In the genomic region with DNA sequence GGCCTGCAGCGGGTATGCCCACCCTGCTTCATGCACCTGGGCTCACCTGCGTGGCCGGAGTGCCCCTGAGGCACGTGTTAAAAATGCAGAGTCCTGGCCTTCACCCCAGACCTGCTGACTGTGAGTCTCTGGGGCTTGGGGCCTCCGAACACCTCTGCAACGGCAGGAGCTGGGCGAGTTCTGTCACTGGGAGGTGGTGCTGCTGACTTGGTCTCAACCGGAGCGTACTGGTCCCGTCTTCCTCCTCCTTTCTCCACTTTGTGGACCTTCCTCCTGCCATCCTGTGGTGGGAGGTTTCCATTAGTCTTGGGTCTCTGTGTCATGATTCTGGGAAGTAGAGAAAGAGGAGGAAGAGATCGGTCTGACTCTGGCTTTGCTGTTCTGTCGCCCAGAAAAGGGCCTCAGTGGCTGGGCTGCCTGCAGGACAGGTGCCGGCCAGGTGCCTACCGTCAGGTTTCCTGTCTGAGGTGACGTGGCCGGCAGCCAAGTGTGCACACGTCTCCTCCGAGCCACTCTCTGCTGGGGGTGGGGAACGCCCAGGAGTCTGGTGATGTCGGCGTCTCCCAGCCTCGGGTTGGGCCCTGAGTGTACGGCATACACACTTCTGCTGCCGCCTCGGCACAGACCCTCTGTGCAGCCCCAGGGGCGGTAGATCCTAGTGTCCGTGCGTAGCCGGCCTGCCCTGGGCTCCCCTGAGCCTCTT, we compare ENCODE assay signal across 1 cellular context.
TF ChIP-seq lines count a peak whose summit lies in the region.

No MANE protein-coding gene starts in this region.

TF ChIP-seq in IMR-90, 13 proteins besides CTCF, POLR2A, EP300 and RAD21:
- TF ChIP-seq, protein P1, sequence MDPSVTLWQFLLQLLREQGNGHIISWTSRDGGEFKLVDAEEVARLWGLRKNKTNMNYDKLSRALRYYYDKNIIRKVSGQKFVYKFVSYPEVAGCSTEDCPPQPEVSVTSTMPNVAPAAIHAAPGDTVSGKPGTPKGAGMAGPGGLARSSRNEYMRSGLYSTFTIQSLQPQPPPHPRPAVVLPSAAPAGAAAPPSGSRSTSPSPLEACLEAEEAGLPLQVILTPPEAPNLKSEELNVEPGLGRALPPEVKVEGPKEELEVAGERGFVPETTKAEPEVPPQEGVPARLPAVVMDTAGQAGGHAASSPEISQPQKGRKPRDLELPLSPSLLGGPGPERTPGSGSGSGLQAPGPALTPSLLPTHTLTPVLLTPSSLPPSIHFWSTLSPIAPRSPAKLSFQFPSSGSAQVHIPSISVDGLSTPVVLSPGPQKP (IDR thresholded peaks at IDR 0.05; ENCODE audit: borderline replicate concordance, low read depth, low read length): no peak
- TF ChIP-seq RCOR1 (IDR thresholded peaks at IDR 0.05; ENCODE audit: insufficient replicate concordance, low read length): no peak
- no peak for TF ChIP-seq RFX5 (IDR thresholded peaks at IDR 0.05; ENCODE audit: low read depth, low read length)
- TF ChIP-seq, protein P2, sequence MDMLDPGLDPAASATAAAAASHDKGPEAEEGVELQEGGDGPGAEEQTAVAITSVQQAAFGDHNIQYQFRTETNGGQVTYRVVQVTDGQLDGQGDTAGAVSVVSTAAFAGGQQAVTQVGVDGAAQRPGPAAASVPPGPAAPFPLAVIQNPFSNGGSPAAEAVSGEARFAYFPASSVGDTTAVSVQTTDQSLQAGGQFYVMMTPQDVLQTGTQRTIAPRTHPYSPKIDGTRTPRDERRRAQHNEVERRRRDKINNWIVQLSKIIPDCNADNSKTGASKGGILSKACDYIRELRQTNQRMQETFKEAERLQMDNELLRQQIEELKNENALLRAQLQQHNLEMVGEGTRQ (IDR thresholded peaks at IDR 0.05; ENCODE audit: low read depth, low read length): no peak
- no peak for TF ChIP-seq MAFK (IDR thresholded peaks at IDR 0.05; ENCODE audit: low read depth, low read length)
